ENCODE assay signal across 10 cellular contexts in genomic region chr12:100717733-100718067, GRCh38.
DNase-seq lines count a peak whose midpoint lies in the region; ATAC-seq, FAIRE-seq and TF ChIP-seq lines count a peak whose summit lies in the region.
"Had no signal": no experiment of that assay in that cellular context is flagged by ENCODE, and none has a peak within 500 bp of the region (broad histone marks: within the 10 kb centered on the region; RNA-seq: fewer than 3 reads in every experiment).

No MANE protein-coding gene starts in this region.

- H2BK12ac ChIP-seq in neuronal stem cell (ENCODE audit: low read length): no peak overlapping the region

- BruUV-seq in IMR-90 (replicated peaks; lab: Mats Ljungman, UMichigan): no TSS peak

- H3K4me3 ChIP-seq in BJ (ENCODE audit: low read depth, low read length) (peak overlapping the region; percentile 52), IMR-90 (ENCODE audit: insufficient read depth, low read depth, low read length) (peak overlapping the region; percentile 33), esophagus squamous epithelium (peak overlapping the region in 3 of 4 donors; percentile 23 to 60 (median 40)), neuronal stem cell (ENCODE audit: low read length in 2 of 2) (peak overlapping the region; percentile 34 to 80)

- H3K9ac ChIP-seq in IMR-90 (ENCODE audit: low read depth, low read length) (no peak overlapping the region), neuronal stem cell (ENCODE audit: low read depth, low read length, poor library complexity) (no peak overlapping the region)

- H3K4me3 Mint-ChIP-seq in activated CD8-positive, alpha-beta T cell treated with anti-CD3 and anti-CD28 coated beads, Interleukin-2, amount 10 ng/mL, durations not matched to agents 7 days and 5 days: no peak overlapping the region
- H3K4me3 Mint-ChIP-seq in T-cell: no peak overlapping the region
- H3K4me3 Mint-ChIP-seq: activated CD4-positive, alpha-beta T cell treated with anti-CD3 and anti-CD28 coated beads, Interleukin-2, amount 10 ng/mL, durations not matched to agents 24 days and 14 days had no signal

- no peak overlapping the region for H4K5ac ChIP-seq in IMR-90 (ENCODE audit: low read depth, low read length)

- TF ChIP-seq CTCF in BJ (IDR thresholded peaks at IDR 0.05; ENCODE audit: insufficient read depth, low read depth, low read length): no peak
- no peak for TF ChIP-seq CTCF in IMR-90 (conservative IDR thresholded peaks at IDR 0.05; ENCODE audit: low read depth, low read length)
- no peak for TF ChIP-seq CTCF in esophagus squamous epithelium (IDR thresholded peaks at IDR 0.05)

- TF ChIP-seq POLR2A in IMR-90 (IDR thresholded peaks at IDR 0.05; ENCODE audit: low read depth, low read length) (no peak), esophagus squamous epithelium (IDR thresholded peaks at IDR 0.05) (no peak)

- CTCF ChIA-PET in BJ (lab: Yijun Ruan, JAX): no interaction called here
- CTCF ChIA-PET in IMR-90 (lab: Yijun Ruan, JAX): no interaction called here
- CTCF ChIA-PET in activated CD8-positive, alpha-beta T cell treated with anti-CD3 and anti-CD28 coated beads, Interleukin-2, amount 10 ng/mL, durations not matched to agents 7 days and 5 days (lab: Charles Lee): no interaction called here
- CTCF ChIA-PET in T-cell (lab: Charles Lee): no interaction called here

- ATAC-seq in IMR-90 (ENCODE audit: low read depth): peak; percentile 44
- ATAC-seq in activated CD8-positive, alpha-beta T cell treated with anti-CD3 and anti-CD28 coated beads, Interleukin-2, amount 10 ng/mL, durations not matched to agents 7 days and 5 days: no peak
- ATAC-seq in T-cell (replicated peaks in 1 of 4): no peak

- H3K36me3 ChIP-seq in BJ (ENCODE audit: control insufficient read depth, insufficient read depth, low read length): no peaks in the 10 kb centered on the region
- no peaks in the 10 kb centered on the region for H3K36me3 ChIP-seq in IMR-90 (ENCODE audit: control insufficient read depth, insufficient read depth, low read length)
- H3K36me3 ChIP-seq in esophagus squamous epithelium: no peaks in the 10 kb centered on the region
- no peaks in the 10 kb centered on the region for H3K36me3 ChIP-seq in neuronal stem cell (replicated peaks in 1 of 2; ENCODE audit: control insufficient read depth in 2 of 2, insufficient read depth in 2 of 2, low read length in 2 of 2)

- no peak overlapping the region for H3K27ac Mint-ChIP-seq in activated CD8-positive, alpha-beta T cell treated with anti-CD3 and anti-CD28 coated beads, Interleukin-2, amount 10 ng/mL, durations not matched to agents 7 days and 5 days
- H3K27ac Mint-ChIP-seq in T-cell: no peak overlapping the region
- H3K27ac Mint-ChIP-seq: activated CD4-positive, alpha-beta T cell treated with anti-CD3 and anti-CD28 coated beads, Interleukin-2, amount 10 ng/mL, durations not matched to agents 24 days and 14 days had no signal

- H2AFZ ChIP-seq in IMR-90 (replicated peaks; ENCODE audit: low read length, poor library complexity) (peak overlapping the region; percentile 91), neuronal stem cell (ENCODE audit: low read length) (peak overlapping the region; percentile 81)

- no peak overlapping the region for H4K8ac ChIP-seq in IMR-90 (ENCODE audit: low read depth in 2 of 2, low read length in 2 of 2)
- H4K8ac ChIP-seq in neuronal stem cell (ENCODE audit: low read depth, low read length): no peak overlapping the region

- H3K4me1 ChIP-seq in IMR-90 (ENCODE audit: control insufficient read depth, insufficient read depth, low read length): no peaks in the 10 kb centered on the region
- peaks cover 0 to 14% (median 5%) of the 10 kb centered on the region in 3 donors for H3K4me1 ChIP-seq in esophagus squamous epithelium
- peaks cover 4% of the 10 kb centered on the region in 2 donors for H3K4me1 ChIP-seq in neuronal stem cell (ENCODE audit: control insufficient read depth in 2 of 2, insufficient read depth in 1 of 2, low read depth in 1 of 2, low read length in 2 of 2)

- H3K79me1 ChIP-seq in IMR-90 (ENCODE audit: low read depth in 1 of 2, low read length in 2 of 2): no peaks in the 10 kb centered on the region
- H3K79me1 ChIP-seq in neuronal stem cell (ENCODE audit: low read depth, low read length): no peaks in the 10 kb centered on the region

- no peak overlapping the region for H3K56ac ChIP-seq in IMR-90 (ENCODE audit: extremely low read depth, insufficient read depth, low read length)

- peak overlapping the region; percentile 23 for H2AK9ac ChIP-seq in IMR-90 (replicated peaks; ENCODE audit: low read depth, low read length, poor library complexity)

- dilution Hi-C loops in IMR-90 (cut with HindIII; ENCODE audit: low sequenced_read_pairs, unreplicated experiment): no loop called here

- H3K4me2 ChIP-seq in IMR-90 (ENCODE audit: low read depth, low read length) (peak overlapping the region; percentile 82), neuronal stem cell (ENCODE audit: insufficient read depth, low read length, poor library complexity, severe bottlenecking) (peak overlapping the region; percentile 68)

- peaks cover 38% of the 10 kb centered on the region for H3K27me3 Mint-ChIP-seq in activated CD8-positive, alpha-beta T cell treated with anti-CD3 and anti-CD28 coated beads, Interleukin-2, amount 10 ng/mL, durations not matched to agents 7 days and 5 days (ENCODE audit: low read depth)
- peaks cover 42 to 52% of the 10 kb centered on the region in 2 donors for H3K27me3 Mint-ChIP-seq in T-cell

- no CpG with 5 or more reads among the region's 13 CpGs for WGBS in IMR-90 (ENCODE audit: extremely low coverage in 2 of 2, insufficient read length in 1 of 2), 2 experiments
- 1 to 7% methylated on average over 4 to 10 of the region's 13 CpGs for WGBS in esophagus squamous epithelium, 2 donors
- WGBS in neuronal stem cell (ENCODE audit: extremely low coverage in 2 of 2, insufficient read length in 2 of 2, insufficient replicate concordance in 1 of 2), 2 donors: no CpG with 5 or more reads among the region's 13 CpGs

- H2BK120ac ChIP-seq in IMR-90 (ENCODE audit: low read depth, low read length) (no peak overlapping the region), neuronal stem cell (ENCODE audit: low read depth, low read length) (no peak overlapping the region)

- H3K9me1 ChIP-seq in IMR-90 (ENCODE audit: insufficient read depth, low read length): no peaks in the 10 kb centered on the region

- H4K91ac ChIP-seq in IMR-90 (ENCODE audit: insufficient read depth, low read depth, low read length) (no peak overlapping the region), neuronal stem cell (ENCODE audit: low read depth, low read length, poor library complexity) (no peak overlapping the region)

- no peak overlapping the region; the same call in 1 of the 2 replicates for H3K14ac ChIP-seq in IMR-90 (replicated peaks; ENCODE audit: low read depth, low read length)
- no peak overlapping the region for H3K14ac ChIP-seq in neuronal stem cell (ENCODE audit: low read length)

- H3K23ac ChIP-seq in IMR-90 (ENCODE audit: low read depth, low read length): no peak overlapping the region
- no peak overlapping the region for H3K23ac ChIP-seq in neuronal stem cell (ENCODE audit: low read depth, low read length, poor library complexity)

- no peak overlapping the region for H3K27ac ChIP-seq in IMR-90 (ENCODE audit: insufficient read depth, low read length)
- H3K27ac ChIP-seq in esophagus squamous epithelium: no peak overlapping the region
- no peak overlapping the region for H3K27ac ChIP-seq in neuronal stem cell (replicated peaks; ENCODE audit: low read length)

- no peaks in the 10 kb centered on the region for H3K9me3 Mint-ChIP-seq in activated CD8-positive, alpha-beta T cell treated with anti-CD3 and anti-CD28 coated beads, Interleukin-2, amount 10 ng/mL, durations not matched to agents 7 days and 5 days (ENCODE audit: insufficient read depth)
- H3K9me3 Mint-ChIP-seq in T-cell: no peaks in the 10 kb centered on the region
- H3K9me3 Mint-ChIP-seq: activated CD4-positive, alpha-beta T cell treated with anti-CD3 and anti-CD28 coated beads, Interleukin-2, amount 10 ng/mL, durations not matched to agents 24 days and 14 days had no signal

- no peaks in the 10 kb centered on the region for H4K20me1 ChIP-seq in IMR-90 (ENCODE audit: insufficient read depth, low read length)

- H3K27me3 ChIP-seq in BJ (ENCODE audit: control insufficient read depth, insufficient read depth, low read length) (no peaks in the 10 kb centered on the region; the same call in 1 of the 2 replicates), IMR-90 (ENCODE audit: control insufficient read depth, insufficient read depth, low read length) (peaks cover 28% of the 10 kb centered on the region), esophagus squamous epithelium (peaks cover 0 to 71% (median 5%) of the 10 kb centered on the region in 4 donors), neuronal stem cell (ENCODE audit: control insufficient read depth in 3 of 3, insufficient read depth in 3 of 3, low read depth in 1 of 3, low read length in 3 of 3) (peaks cover 19 to 48% (median 36%) of the 10 kb centered on the region in 3 experiments)

- H3K9me3 ChIP-seq in IMR-90 (ENCODE audit: control insufficient read depth, insufficient read depth, low read length) (no peaks in the 10 kb centered on the region), esophagus squamous epithelium (no peaks in the 10 kb centered on the region), neuronal stem cell (replicated peaks in 1 of 2; ENCODE audit: control insufficient read depth in 2 of 2, insufficient read depth in 1 of 2, low read depth in 1 of 2, low read length in 2 of 2) (peaks cover 0 to 9% of the 10 kb centered on the region in 2 donors)

- no peak overlapping the region for H2BK5ac ChIP-seq in IMR-90 (ENCODE audit: low read depth, low read length, poor library complexity, severe bottlenecking)
- H2BK5ac ChIP-seq in neuronal stem cell (ENCODE audit: low read length): no peak overlapping the region

- in situ Hi-C loops in IMR-90 (cut with MboI; ENCODE audit: low sequenced_read_pairs): no loop called here

- DNase-seq in BJ (ENCODE audit: low read depth) (no peak), IMR-90 (no peak), esophagus squamous epithelium (lab: John Stamatoyannopoulos, UW) (no peak), neuronal stem cell (ENCODE audit: low spot score) (no peak), T-cell (no peak), T1000 (lab: John Stamatoyannopoulos, UW) (no peak), frontal cortex (ENCODE audit: low spot score in 2 of 2) (no peak)
- no peak for DNase-seq in activated CD8-positive, alpha-beta T cell treated with anti-CD3 and anti-CD28 coated beads, Interleukin-2, amount 10 ng/mL, durations not matched to agents 7 days and 5 days
- DNase-seq: activated CD4-positive, alpha-beta T cell treated with anti-CD3 and anti-CD28 coated beads, Interleukin-2, amount 10 ng/mL, durations not matched to agents 24 days and 14 days; SHP77 treated with DMSO at 0.1 percent for 48 hours had no signal

- no peak overlapping the region for H2BK15ac ChIP-seq in IMR-90 (ENCODE audit: low read depth, low read length)
- no peak overlapping the region for H2BK15ac ChIP-seq in neuronal stem cell (ENCODE audit: low read length)

- no peak overlapping the region for H2BK20ac ChIP-seq in IMR-90 (ENCODE audit: low read depth, low read length)

- no peaks in the 10 kb centered on the region for H3K4me1 Mint-ChIP-seq in activated CD8-positive, alpha-beta T cell treated with anti-CD3 and anti-CD28 coated beads, Interleukin-2, amount 10 ng/mL, durations not matched to agents 7 days and 5 days (ENCODE audit: low read depth)
- H3K4me1 Mint-ChIP-seq in T-cell: peaks cover 0 to 2% (median 2%) of the 10 kb centered on the region in 3 donors
- H3K4me1 Mint-ChIP-seq: activated CD4-positive, alpha-beta T cell treated with anti-CD3 and anti-CD28 coated beads, Interleukin-2, amount 10 ng/mL, durations not matched to agents 24 days and 14 days had no signal

- no peak for TF ChIP-seq RAD21 in IMR-90 (IDR thresholded peaks at IDR 0.05; ENCODE audit: low read length)

- POLR2A ChIA-PET in BJ (lab: Charles Lee) (no interaction called here), IMR-90 (lab: Charles Lee; ENCODE audit: unreplicated experiment) (no interaction called here), T-cell (lab: Charles Lee) (no interaction called here)
- POLR2A ChIA-PET in activated CD8-positive, alpha-beta T cell treated with anti-CD3 and anti-CD28 coated beads, Interleukin-2, amount 10 ng/mL, durations not matched to agents 7 days and 5 days (lab: Charles Lee): no interaction called here

- no peak for FAIRE-seq in frontal cortex (lab: Jason Lieb, UNC)

- intact Hi-C loops in IMR-90 (cut with micrococcal nuclease): no loop called here
- intact Hi-C loops in esophagus squamous epithelium (cut with DNase I): no loop called here

- H3K18ac ChIP-seq in IMR-90 (ENCODE audit: low read depth, low read length) (no peak overlapping the region), neuronal stem cell (ENCODE audit: low read length) (no peak overlapping the region)

- H2AK5ac ChIP-seq in IMR-90 (ENCODE audit: low read depth, low read length) (no peak overlapping the region), neuronal stem cell (ENCODE audit: low read depth, low read length) (no peak overlapping the region)

- H3K4ac ChIP-seq in IMR-90 (ENCODE audit: low read depth, low read length): no peak overlapping the region
- H3K4ac ChIP-seq in neuronal stem cell (ENCODE audit: low read length): no peak overlapping the region

- H3K36me3 Mint-ChIP-seq in activated CD8-positive, alpha-beta T cell treated with anti-CD3 and anti-CD28 coated beads, Interleukin-2, amount 10 ng/mL, durations not matched to agents 7 days and 5 days (ENCODE audit: low read depth): no peaks in the 10 kb centered on the region
- H3K36me3 Mint-ChIP-seq in T-cell: no peaks in the 10 kb centered on the region
